8 cellular contexts compared by ENCODE assay signal in genomic region chr17:30332057-30332542, GRCh38. TPM values are rescaled to one million over a fixed set of nuclear protein-coding genes. Genes with fewer than 3 reads are reported as not detected.
A peak's percentile ranks its signal among the peaks of the same experiment; 100 is the strongest.
DNase-seq lines count a peak whose midpoint lies in the region; ATAC-seq, FAIRE-seq and TF ChIP-seq lines count a peak whose summit lies in the region.

No MANE protein-coding gene starts in this region.

- H3K27me3 ChIP-seq in HepG2 (ENCODE audit: control insufficient read depth in 1 of 2, insufficient read depth in 2 of 2, low read length in 2 of 2), result no peaks in the 10 kb centered on the region

- H3K4me2 ChIP-seq in HepG2 (ENCODE audit: low read depth, low read length), result peak overlapping the region; percentile 46

- CTCF ChIA-PET in HepG2 (lab: Yijun Ruan, JAX; ENCODE audit: low intra/inter-chr PET ratio, low total read pairs), result no interaction called here

- 0 out of 4 replicates have a peak, but pooled peaks of 1 of the 2 experiments have one; percentile 37 for TF ChIP-seq EP300 in HepG2 (IDR thresholded peaks at IDR 0.05; ENCODE audit: low read depth in 2 of 2, low read length in 2 of 2)
- TF ChIP-seq EP300 in HepG2 (CRISPR knock-in tag; IDR thresholded peaks at IDR 0.05; ENCODE audit: borderline replicate concordance), result no peak

- WGBS in HepG2 (ENCODE audit: low lambda C conversion rate), result 19% methylated on average over 4 of the region's 4 CpGs

- no peak overlapping the region for H2AFZ ChIP-seq in HepG2 (ENCODE audit: low read length)

- no peak for TF ChIP-seq RAD21 in HepG2 (CRISPR knock-in tag; IDR thresholded peaks at IDR 0.05)

- no peak overlapping the region for H3K4me3 ChIP-seq in HepG2 (replicated peaks in 1 of 3; ENCODE audit: insufficient read depth in 1 of 3, low read depth in 2 of 3, low read length in 3 of 3)

- no peaks in the 10 kb centered on the region for H3K36me3 ChIP-seq in HepG2 (replicated peaks in 1 of 2; ENCODE audit: control insufficient read depth in 1 of 2, insufficient read depth in 2 of 2, low read length in 2 of 2)

- TF ChIP-seq CTCF in GM13977 (IDR thresholded peaks at IDR 0.05; ENCODE audit: extremely low read depth, insufficient read depth, missing control alignments) (no peak), HepG2 (CRISPR knock-in tag; IDR thresholded peaks at IDR 0.05) (no peak)

- no peaks in the 10 kb centered on the region for H4K20me1 ChIP-seq in HepG2 (ENCODE audit: insufficient read depth, low read length)

- in situ Hi-C loops in GM13977 (cut with MboI; ENCODE audit: low pct_unique_long_range_greater_than_20kb, low sequenced_read_pairs, unreplicated experiment) (loop anchor here (5.0 to 25.0 kb wide), 2 partner anchors 225 to 380 kb away; no protein-coding TSS in a partner anchor), HepG2 (cut with HindIII; ENCODE audit: extremely low pct_ligation_motif_present, low pct_unique_long_range_greater_than_20kb) (loop anchor here (5.0 kb wide), 1 partner anchor 205 kb away; no protein-coding TSS in a partner anchor)

- DNase-seq in GM13977 (ENCODE audit: low spot score) (peak; percentile 10), activated T-cell treated with anti-CD3 and anti-CD28 coated beads for 48 hours (ENCODE audit: low read depth) (peak; percentile 34), HepG2 (ENCODE audit: low spot score) (peak; percentile 88), putamen (ENCODE audit: low spot score) (no peak), superior temporal gyrus (ENCODE audit: extremely low spot score) (no peak), cerebellar cortex (ENCODE audit: low spot score) (no peak)

- POLR2A ChIA-PET in HepG2 (lab: Yijun Ruan, JAX), result interaction anchor here (0.9 to 1.0 kb wide), 2 partner anchors 11 to 13 kb away, joined by 5 read pairs; no protein-coding TSS in a partner anchor

- no peaks in the 10 kb centered on the region for H3K79me2 ChIP-seq in HepG2 (ENCODE audit: insufficient read depth, low read length)

- H3K9me3 ChIP-seq in HepG2 (ENCODE audit: low read length), result no peaks in the 10 kb centered on the region

- H3K27ac ChIP-seq in HepG2 (ENCODE audit: extremely low read length, insufficient read depth, low read length), result peak overlapping the region; percentile 38

- intact Hi-C loops in HepG2 (cut with micrococcal nuclease; ENCODE audit: unreplicated experiment), result no loop called here

- peak; percentile 75 for ATAC-seq in HG03432 (IDR thresholded peaks at IDR 0.05; ENCODE audit: unreplicated experiment)
- peak; percentile 15; the same call in 1 of the 3 replicates for ATAC-seq in HepG2
- no peak for ATAC-seq in HG02840 (IDR thresholded peaks at IDR 0.05; ENCODE audit: low FRiP score, unreplicated experiment)

- no TSS peak for BruUV-seq in HepG2 (replicated peaks; lab: Mats Ljungman, UMichigan)

- no peak for TF ChIP-seq POLR2A in HepG2 (IDR thresholded peaks at IDR 0.05; ENCODE audit: insufficient read depth in 1 of 2, low read depth in 2 of 2, low read length in 2 of 2)

- no peak overlapping the region for H3K9ac ChIP-seq in HepG2 (ENCODE audit: insufficient read depth, low read depth, low read length)

- H3K4me1 ChIP-seq in HepG2 (ENCODE audit: insufficient read depth, low read length), result peaks cover 46% of the 10 kb centered on the region

- FAIRE-seq in HepG2 (lab: Jason Lieb, UNC), result no peak

TF ChIP-seq in HepG2, 621 proteins besides CTCF, POLR2A, EP300 and RAD21 (continues in another document):
- TF ChIP-seq HDAC2 (CRISPR knock-in tag; IDR thresholded peaks at IDR 0.05) (no peak), MATR3 (CRISPR knock-in tag; IDR thresholded peaks at IDR 0.05) (no peak), DMAP1 (CRISPR knock-in tag; IDR thresholded peaks at IDR 0.05) (no peak), ZNF350 (CRISPR knock-in tag; IDR thresholded peaks at IDR 0.05; ENCODE audit: borderline replicate concordance, low read depth) (no peak)

RNA-seq across cellular contexts. Expression of gene TMIGD1, which starts 1.8 kb away (rescaled TPM):
- not detected in 2 replicates for total RNA-seq in HepG2 (2016; rRNA removed; fragmentation: Illumina TruSeq; extraction: Trizol)
- total RNA-seq in HepG2 (2016; cell fraction: cytosol; rRNA removed; fragmentation: Illumina TruSeq; extraction: Trizol; ENCODE audit: low read depth), result not detected in 2 replicates
- total RNA-seq in HepG2 (2016; cell fraction: insoluble cytoplasmic fraction; rRNA removed; fragmentation: Illumina TruSeq; extraction: Trizol), result not detected in 2 replicates
- not detected in 2 replicates for total RNA-seq in HepG2 (2016; cell fraction: membrane; rRNA removed; fragmentation: Illumina TruSeq; extraction: Trizol)
- total RNA-seq in HepG2 (2016; cell fraction: nucleus; rRNA removed; fragmentation: Illumina TruSeq; extraction: Trizol), result not detected in 2 replicates
- not detected in 2 replicates for polyA plus RNA-seq in HepG2 (2011; rRNA removed)
- polyA plus RNA-seq in HepG2 (2011; cell fraction: cytosol; rRNA removed), result 0.06 TPM in 1 of 2 replicates, not detected in the other
- not detected in 2 replicates for polyA plus RNA-seq in HepG2 (2011; cell fraction: nucleus; rRNA removed)
- not detected in 2 replicates for polyA plus RNA-seq in HepG2 (2012)
- polyA plus RNA-seq in HepG2 (2016; cell fraction: cytosol; fragmentation: Illumina TruSeq; extraction: Trizol; ENCODE audit: low read depth), result not detected in 2 replicates
- not detected in 2 replicates for polyA plus RNA-seq in HepG2 (2016; cell fraction: insoluble cytoplasmic fraction; fragmentation: Illumina TruSeq; extraction: Trizol; ENCODE audit: low read depth)
- polyA plus RNA-seq in HepG2 (2016; cell fraction: membrane; fragmentation: Illumina TruSeq; extraction: Trizol; ENCODE audit: low read depth), result not detected in 2 replicates
- polyA plus RNA-seq in HepG2 (2016; cell fraction: nucleus; fragmentation: Illumina TruSeq; extraction: Trizol; ENCODE audit: insufficient read depth, low read depth), result not detected in 2 replicates
- polyA minus RNA-seq in HepG2 (2011; rRNA and poly(A)+ RNA removed; ENCODE audit: low replicate concordance), result not detected in 2 replicates
- polyA minus RNA-seq in HepG2 (2011; cell fraction: cytosol; rRNA and poly(A)+ RNA removed), result not detected in 2 replicates
- polyA minus RNA-seq in HepG2 (2011; cell fraction: nucleus; rRNA and poly(A)+ RNA removed), result not detected in 2 replicates

RNA-seq across cellular contexts. Expression of gene BLMH, which starts 40.4 kb away (rescaled TPM):
- total RNA-seq in HepG2 (2016; rRNA removed; fragmentation: Illumina TruSeq; extraction: Trizol), result 41.0 and 61.9 TPM in 2 replicates
- 11.6 and 15.2 TPM in 2 replicates for total RNA-seq in HepG2 (2016; cell fraction: cytosol; rRNA removed; fragmentation: Illumina TruSeq; extraction: Trizol; ENCODE audit: low read depth)
- 41.0 and 58.6 TPM in 2 replicates for total RNA-seq in HepG2 (2016; cell fraction: insoluble cytoplasmic fraction; rRNA removed; fragmentation: Illumina TruSeq; extraction: Trizol)
- total RNA-seq in HepG2 (2016; cell fraction: membrane; rRNA removed; fragmentation: Illumina TruSeq; extraction: Trizol), result 27.0 and 32.2 TPM in 2 replicates
- 37.1 and 40.0 TPM in 2 replicates for total RNA-seq in HepG2 (2016; cell fraction: nucleus; rRNA removed; fragmentation: Illumina TruSeq; extraction: Trizol)
- polyA plus RNA-seq in HepG2 (2011; rRNA removed), result 11.1 and 12.1 TPM in 2 replicates
- 7.4 and 13.0 TPM in 2 replicates for polyA plus RNA-seq in HepG2 (2011; cell fraction: cytosol; rRNA removed)
- 8.6 and 15.4 TPM in 2 replicates for polyA plus RNA-seq in HepG2 (2011; cell fraction: nucleus; rRNA removed)
- 39.0 and 45.5 TPM in 2 replicates for polyA plus RNA-seq in HepG2 (2012)
- polyA plus RNA-seq in HepG2 (2016; cell fraction: cytosol; fragmentation: Illumina TruSeq; extraction: Trizol; ENCODE audit: low read depth), result 11.6 and 12.0 TPM in 2 replicates
- 67.2 and 75.3 TPM in 2 replicates for polyA plus RNA-seq in HepG2 (2016; cell fraction: insoluble cytoplasmic fraction; fragmentation: Illumina TruSeq; extraction: Trizol; ENCODE audit: low read depth)
- 24.9 and 27.5 TPM in 2 replicates for polyA plus RNA-seq in HepG2 (2016; cell fraction: membrane; fragmentation: Illumina TruSeq; extraction: Trizol; ENCODE audit: low read depth)
- 42.4 and 44.9 TPM in 2 replicates for polyA plus RNA-seq in HepG2 (2016; cell fraction: nucleus; fragmentation: Illumina TruSeq; extraction: Trizol; ENCODE audit: insufficient read depth, low read depth)
- polyA minus RNA-seq in HepG2 (2011; rRNA and poly(A)+ RNA removed; ENCODE audit: low replicate concordance), result 12.9 and 13.5 TPM in 2 replicates
- polyA minus RNA-seq in HepG2 (2011; cell fraction: cytosol; rRNA and poly(A)+ RNA removed), result 11.8 and 13.3 TPM in 2 replicates
- polyA minus RNA-seq in HepG2 (2011; cell fraction: nucleus; rRNA and poly(A)+ RNA removed), result 25.8 and 30.0 TPM in 2 replicates

RNA-seq across cellular contexts. Expression of gene CPD, which starts 46.6 kb away (rescaled TPM):
- 54.3 and 72.3 TPM in 2 replicates for total RNA-seq in HepG2 (2016; rRNA removed; fragmentation: Illumina TruSeq; extraction: Trizol)
- total RNA-seq in HepG2 (2016; cell fraction: cytosol; rRNA removed; fragmentation: Illumina TruSeq; extraction: Trizol; ENCODE audit: low read depth), result 4.9 and 6.4 TPM in 2 replicates
- 47.8 and 69.6 TPM in 2 replicates for total RNA-seq in HepG2 (2016; cell fraction: insoluble cytoplasmic fraction; rRNA removed; fragmentation: Illumina TruSeq; extraction: Trizol)
- 8.6 and 11.7 TPM in 2 replicates for total RNA-seq in HepG2 (2016; cell fraction: membrane; rRNA removed; fragmentation: Illumina TruSeq; extraction: Trizol)
- total RNA-seq in HepG2 (2016; cell fraction: nucleus; rRNA removed; fragmentation: Illumina TruSeq; extraction: Trizol), result 89.9 and 106 TPM in 2 replicates
- 43.2 and 46.1 TPM in 2 replicates for polyA plus RNA-seq in HepG2 (2011; rRNA removed)
- 19.6 and 35.4 TPM in 2 replicates for polyA plus RNA-seq in HepG2 (2011; cell fraction: cytosol; rRNA removed)
- polyA plus RNA-seq in HepG2 (2011; cell fraction: nucleus; rRNA removed), result 15.6 and 17.4 TPM in 2 replicates
- 71.5 and 80.7 TPM in 2 replicates for polyA plus RNA-seq in HepG2 (2012)
- 1.1 and 1.5 TPM in 2 replicates for polyA plus RNA-seq in HepG2 (2016; cell fraction: cytosol; fragmentation: Illumina TruSeq; extraction: Trizol; ENCODE audit: low read depth)
- polyA plus RNA-seq in HepG2 (2016; cell fraction: insoluble cytoplasmic fraction; fragmentation: Illumina TruSeq; extraction: Trizol; ENCODE audit: low read depth), result 17.2 and 18.1 TPM in 2 replicates
- polyA plus RNA-seq in HepG2 (2016; cell fraction: membrane; fragmentation: Illumina TruSeq; extraction: Trizol; ENCODE audit: low read depth), result 2.5 and 3.0 TPM in 2 replicates
- polyA plus RNA-seq in HepG2 (2016; cell fraction: nucleus; fragmentation: Illumina TruSeq; extraction: Trizol; ENCODE audit: insufficient read depth, low read depth), result 36.8 and 40.4 TPM in 2 replicates
- 43.4 and 65.4 TPM in 2 replicates for polyA minus RNA-seq in HepG2 (2011; rRNA and poly(A)+ RNA removed; ENCODE audit: low replicate concordance)
- 152 and 251 TPM in 2 replicates for polyA minus RNA-seq in HepG2 (2011; cell fraction: cytosol; rRNA and poly(A)+ RNA removed)
- 101 and 151 TPM in 2 replicates for polyA minus RNA-seq in HepG2 (2011; cell fraction: nucleus; rRNA and poly(A)+ RNA removed)

Comparison
In these comparisons a context has a peak if more than half of its experiments do, and no peak if none do; other contexts are left out.
1. DNase-seq: peak in GM13977 (single experiment), activated T-cell treated with anti-CD3 and anti-CD28 coated beads for 48 hours (single experiment) and HepG2 (single experiment); none in putamen (single experiment), superior temporal gyrus (single experiment) and cerebellar cortex (single experiment).